In the genomic region with DNA sequence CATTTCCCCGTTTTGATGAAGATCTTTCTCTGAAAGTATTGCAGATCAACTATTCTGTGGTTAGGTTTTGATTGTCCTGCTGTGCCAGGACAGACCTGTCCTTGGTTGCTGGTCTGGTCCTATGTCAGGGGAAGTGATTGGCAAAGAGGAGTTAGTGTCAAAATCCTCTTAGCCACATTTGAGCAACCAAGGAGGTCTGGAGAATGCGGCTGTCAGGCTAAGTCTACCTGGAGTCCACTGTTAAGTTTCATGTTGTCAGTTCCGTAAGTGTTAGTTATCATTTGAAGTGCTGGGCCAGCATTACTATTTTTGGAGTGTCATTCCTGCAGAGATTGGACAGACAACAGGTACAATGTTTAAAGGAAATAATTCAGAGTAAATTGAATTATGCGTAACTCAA, we compare ENCODE assay signal across 23 cellular contexts.
DNase-seq lines count a peak whose midpoint lies in the region; ATAC-seq and TF ChIP-seq lines count a peak whose summit lies in the region.
"Had no signal": no experiment of that assay in that cellular context is flagged by ENCODE, and none has a peak within 500 bp of the region (broad histone marks: within the 10 kb centered on the region; RNA-seq: fewer than 3 reads in every experiment).

No MANE protein-coding gene starts in this region.

- peaks cover 6 to 11% of the 10 kb centered on the region in 2 donors for H3K4me1 ChIP-seq in gastrocnemius medialis
- H3K4me1 ChIP-seq: BE2C had no signal

- in situ Hi-C loops in gastrocnemius medialis (cut with MboI; ENCODE audit: low sequenced_read_pairs in 4 of 4): no loop called here

- H3K9me3 Mint-ChIP-seq in endothelial cell (ENCODE audit: unreplicated experiment): no peaks in the 10 kb centered on the region
- H3K9me3 Mint-ChIP-seq: CD4-positive, alpha-beta memory T cell; CD8-positive, alpha-beta memory T cell had no signal

- H3K4me3 ChIP-seq in gastrocnemius medialis: no peak overlapping the region
- H3K4me3 ChIP-seq: BLaER1, GM12878 had no signal

- H3K36me3 ChIP-seq in gastrocnemius medialis: no peaks in the 10 kb centered on the region
- H3K36me3 ChIP-seq: BE2C, BLaER1 had no signal

- H3K27me3 ChIP-seq in gastrocnemius medialis: no peaks in the 10 kb centered on the region
- H3K27me3 ChIP-seq: BE2C, BLaER1 had no signal

- intact Hi-C loops in gastrocnemius medialis (cut with DNase I; ENCODE audit: low total_unique reads): loop anchor here (1.0 to 2.0 kb wide), 2 partner anchors 56 to 63 kb away; no protein-coding TSS in a partner anchor

- TF ChIP-seq CTCF in endothelial cell (IDR thresholded peaks at IDR 0.05; ENCODE audit: unreplicated experiment) (no peak), gastrocnemius medialis (IDR thresholded peaks at IDR 0.05 in 4 of 5, conservative IDR thresholded peaks at IDR 0.05 in 1 of 5) (no peak)

- DNase-seq in endothelial cell (ENCODE audit: low spot score): no peak
- no peak for DNase-seq in gastrocnemius medialis
- DNase-seq in GM19238 (ENCODE audit: insufficient read length, low spot score): no peak
- no peak for DNase-seq in cerebellar nuclear complex (lab: John Stamatoyannopoulos, UW)
- DNase-seq: 8988T; ACHN; BE2C; C1 segment of cervical spinal cord; CD4-positive, alpha-beta memory T cell; CD4-positive, CD25-positive, alpha-beta regulatory T cell; CD8-positive, alpha-beta memory T cell; COR-L47; DMS 273 treated with DMSO at 0.1 percent for 48 hours; DMS153; DMS53; DMS79; DND-41; EL; GDM1 had no signal

- ATAC-seq in gastrocnemius medialis (peak in 1 of 2 donors; percentile 51), HG02885 (IDR thresholded peaks at IDR 0.05; ENCODE audit: poor library complexity, unreplicated experiment) (no peak)
- ATAC-seq: GM12878 had no signal

- no peaks in the 10 kb centered on the region for H3K9me3 ChIP-seq in gastrocnemius medialis
- H3K9me3 ChIP-seq: BE2C, BLaER1 had no signal

- H3K27me3 Mint-ChIP-seq in endothelial cell (ENCODE audit: unreplicated experiment): peaks cover 6% of the 10 kb centered on the region

- peak overlapping the region; percentile 10 for H3K27ac Mint-ChIP-seq in endothelial cell (ENCODE audit: unreplicated experiment)
- H3K27ac Mint-ChIP-seq: CD14-positive monocyte; CD4-positive, alpha-beta memory T cell; CD4-positive, CD25-positive, alpha-beta regulatory T cell; CD8-positive, alpha-beta memory T cell had no signal

- peak overlapping the region; percentile 36 to 81 (median 68) for H3K27ac ChIP-seq in gastrocnemius medialis
- H3K27ac ChIP-seq: BLaER1 had no signal

- H3K4me1 Mint-ChIP-seq in endothelial cell (ENCODE audit: unreplicated experiment): peaks cover 6% of the 10 kb centered on the region
- H3K4me1 Mint-ChIP-seq: CD14-positive monocyte; CD4-positive, alpha-beta memory T cell; CD4-positive, CD25-positive, alpha-beta regulatory T cell; CD8-positive, alpha-beta memory T cell had no signal

- no peak for TF ChIP-seq POLR2A in gastrocnemius medialis (IDR thresholded peaks at IDR 0.05)

- no peak overlapping the region for H3K4me3 Mint-ChIP-seq in endothelial cell (ENCODE audit: unreplicated experiment)
- H3K4me3 Mint-ChIP-seq: CD14-positive monocyte; CD4-positive, alpha-beta memory T cell; CD4-positive, CD25-positive, alpha-beta regulatory T cell; CD8-positive, alpha-beta memory T cell had no signal

- peaks cover 3% of the 10 kb centered on the region for H3K36me3 Mint-ChIP-seq in endothelial cell (ENCODE audit: low read depth, unreplicated experiment)
- H3K36me3 Mint-ChIP-seq: CD14-positive monocyte; CD4-positive, alpha-beta memory T cell; CD4-positive, CD25-positive, alpha-beta regulatory T cell; CD8-positive, alpha-beta memory T cell had no signal
